In the genomic region with DNA sequence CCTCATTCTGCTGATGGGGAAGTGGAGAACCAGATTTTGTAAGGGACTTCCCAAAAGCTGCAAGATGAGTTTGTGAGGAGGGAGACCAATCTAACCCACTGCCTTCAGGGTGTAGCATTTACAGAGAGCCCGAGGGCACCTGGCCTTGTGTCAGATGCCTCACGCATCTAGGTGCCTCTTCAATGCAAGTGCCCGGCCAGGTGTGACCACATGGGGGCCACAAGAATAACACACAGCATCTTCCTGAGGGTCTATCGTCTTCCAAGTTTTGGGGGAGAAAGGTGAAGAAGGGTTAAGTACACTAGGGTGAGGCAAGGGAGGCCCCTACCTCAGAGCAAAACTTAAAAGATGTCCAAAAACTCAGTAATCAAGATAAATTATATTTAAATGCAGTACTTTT, we compare ENCODE assay signal across 21 cellular contexts.
"Had no signal": no experiment of that assay in that cellular context is flagged by ENCODE, and none has a peak within 500 bp of the region (broad histone marks: within the 10 kb centered on the region; RNA-seq: fewer than 3 reads in every experiment).

No MANE protein-coding gene starts in this region.

- ATAC-seq: activated T-cell treated with anti-CD3 and anti-CD28 coated beads, Interleukin-2, amount 50 U/mL, for 72 hours; natural killer cell; right cardiac atrium had no signal

- H3K27me3 Mint-ChIP-seq: activated naive CD4-positive, alpha-beta T cell treated with anti-CD3 and anti-CD28 coated beads, Interleukin-2, amount 10 ng/mL, durations not matched to agents 7 days and 5 days had no signal

- H3K27me3 ChIP-seq: cardiac muscle cell, hepatocyte, left lung, pancreas, upper lobe of right lung had no signal

- H3K36me3 Mint-ChIP-seq: activated CD4-positive, alpha-beta memory T cell treated with anti-CD3 and anti-CD28 coated beads for 36 hours; activated naive CD4-positive, alpha-beta T cell treated with anti-CD3 and anti-CD28 coated beads, Interleukin-2, amount 10 ng/mL, durations not matched to agents 7 days and 5 days; natural killer cell had no signal

- H3K4me1 ChIP-seq: left lung, pancreas, upper lobe of right lung had no signal

- H3K27ac Mint-ChIP-seq: activated CD4-positive, alpha-beta memory T cell treated with anti-CD3 and anti-CD28 coated beads for 36 hours; activated naive CD4-positive, alpha-beta T cell treated with anti-CD3 and anti-CD28 coated beads, Interleukin-2, amount 10 ng/mL, durations not matched to agents 7 days and 5 days; activated T-cell treated with anti-CD3 and anti-CD28 coated beads, Interleukin-2, amount 50 U/mL, for 72 hours; dendritic cell treated with granulocyte-macrophage colony-stimulating factor and Interleukin-4, amounts not matched to agents 40 ng/mL and 50 ng/mL, for 4 days; natural killer cell had no signal

- H3K4me1 Mint-ChIP-seq: activated naive CD4-positive, alpha-beta T cell treated with anti-CD3 and anti-CD28 coated beads, Interleukin-2, amount 10 ng/mL, durations not matched to agents 7 days and 5 days; natural killer cell had no signal

- H3K4me3 ChIP-seq: cardiac muscle cell, hepatocyte, left lung, lung, pancreas, upper lobe of right lung had no signal

- H3K27ac ChIP-seq: cardiac muscle cell, left lung, pancreas, upper lobe of right lung had no signal

- DNase-seq: activated CD4-positive, alpha-beta memory T cell treated with anti-CD3 and anti-CD28 coated beads for 36 hours; activated CD4-positive, alpha-beta T cell treated with anti-CD3 and anti-CD28 coated beads for 48 hours; activated effector memory CD4-positive, alpha-beta T cell treated with Interleukin-2 at 50 U/mL for 16 hours; activated naive CD4-positive, alpha-beta T cell treated with anti-CD3 and anti-CD28 coated beads, Interleukin-2, amount 10 ng/mL, durations not matched to agents 7 days and 5 days; activated T-cell treated with anti-CD3 and anti-CD28 coated beads, Interleukin-2, amount 50 U/mL, for 72 hours; amygdala; effector CD8-positive, alpha-beta T cell; foreskin melanocyte; kidney glomerular epithelial cell; left lung; natural killer cell; pancreas; right cardiac atrium; stimulated activated CD4-positive, alpha-beta T cell treated with anti-CD3 and anti-CD28 coated beads, Interleukin-4, amount 100 ng/mL, for 24 hours; stimulated activated naive CD4-positive, alpha-beta T cell treated with Interleukin-2 at 50 U/mL for 16 hours; T-helper 1 cell; upper lobe of right lung had no signal

- H3K9me3 Mint-ChIP-seq: activated CD4-positive, alpha-beta memory T cell treated with anti-CD3 and anti-CD28 coated beads for 36 hours; activated naive CD4-positive, alpha-beta T cell treated with anti-CD3 and anti-CD28 coated beads, Interleukin-2, amount 10 ng/mL, durations not matched to agents 7 days and 5 days; activated T-cell treated with anti-CD3 and anti-CD28 coated beads, Interleukin-2, amount 50 U/mL, for 72 hours; dendritic cell treated with granulocyte-macrophage colony-stimulating factor and Interleukin-4, amounts not matched to agents 40 ng/mL and 50 ng/mL, for 4 days; natural killer cell had no signal

- H3K36me3 ChIP-seq: cardiac muscle cell, left lung, pancreas, upper lobe of right lung had no signal

- H3K4me2 ChIP-seq: hepatocyte had no signal

- H3K4me3 Mint-ChIP-seq: activated CD4-positive, alpha-beta memory T cell treated with anti-CD3 and anti-CD28 coated beads for 36 hours; activated naive CD4-positive, alpha-beta T cell treated with anti-CD3 and anti-CD28 coated beads, Interleukin-2, amount 10 ng/mL, durations not matched to agents 7 days and 5 days; activated T-cell treated with anti-CD3 and anti-CD28 coated beads, Interleukin-2, amount 50 U/mL, for 72 hours; dendritic cell treated with granulocyte-macrophage colony-stimulating factor and Interleukin-4, amounts not matched to agents 40 ng/mL and 50 ng/mL, for 4 days; natural killer cell had no signal

- H3K79me2 ChIP-seq: hepatocyte had no signal
